24 cellular contexts compared by ENCODE assay signal in genomic region chr2:232113821-232114220, GRCh38.
DNase-seq lines count a peak whose midpoint lies in the region; ATAC-seq, FAIRE-seq and TF ChIP-seq lines count a peak whose summit lies in the region.
"Had no signal": no experiment of that assay in that cellular context is flagged by ENCODE, and none has a peak within 500 bp of the region (broad histone marks: within the 10 kb centered on the region; RNA-seq: fewer than 3 reads in every experiment).

No MANE protein-coding gene starts in this region.

- H3K9me1 ChIP-seq in endothelial cell of umbilical vein (replicated peaks; ENCODE audit: control insufficient read depth, extremely low read depth, insufficient read depth, low read length) = no peaks in the 10 kb centered on the region

- no TSS peak for BruUV-seq in endothelial cell of umbilical vein (replicated peaks; lab: Mats Ljungman, UMichigan)

- no peak overlapping the region for H2AFZ ChIP-seq in endothelial cell of umbilical vein (ENCODE audit: low read depth, low read length)

- peaks cover 4% of the 10 kb centered on the region for H3K4me1 ChIP-seq in endothelial cell of umbilical vein (ENCODE audit: control insufficient read depth, extremely low read depth, insufficient read depth, low read length)
- H3K4me1 ChIP-seq: sigmoid colon, testis, uterus had no signal

- CTCF ChIA-PET in endothelial cell of umbilical vein (lab: Charles Lee) = interaction anchor here (0.8 to 1.5 kb wide), 2 partner anchors 8 to 12 kb away, joined by 3 to 5 read pairs; no protein-coding TSS in a partner anchor

- no peak for FAIRE-seq in endothelial cell of umbilical vein (lab: Jason Lieb, UNC)
- FAIRE-seq: frontal cortex, GM12891, islet of Langerhans had no signal

- no peaks in the 10 kb centered on the region for H3K36me3 ChIP-seq in endothelial cell of umbilical vein (ENCODE audit: control insufficient read depth in 2 of 2, extremely low read depth in 1 of 2, insufficient read depth in 2 of 2, low read length in 2 of 2)
- H3K36me3 ChIP-seq: sigmoid colon, uterus had no signal

- H3K27me3 Mint-ChIP-seq in osteocyte (ENCODE audit: unreplicated experiment) = no peaks in the 10 kb centered on the region
- H3K27me3 Mint-ChIP-seq: CD4-positive, alpha-beta memory T cell had no signal

- no peaks in the 10 kb centered on the region for H3K79me2 ChIP-seq in endothelial cell of umbilical vein (ENCODE audit: control insufficient read depth, insufficient read depth, low read length)

- H3K27ac ChIP-seq in endothelial cell of umbilical vein (ENCODE audit: insufficient read depth, low read depth, low read length) = no peak overlapping the region
- H3K27ac ChIP-seq: RWPE1, sigmoid colon, testis, uterus had no signal

- no peaks in the 10 kb centered on the region for H3K9me3 ChIP-seq in endothelial cell of umbilical vein (replicated peaks; ENCODE audit: control insufficient read depth, insufficient read depth, low read length)
- H3K9me3 ChIP-seq: sigmoid colon, testis, uterus had no signal

- no peak overlapping the region for H3K9ac ChIP-seq in endothelial cell of umbilical vein (replicated peaks; ENCODE audit: extremely low read depth, insufficient read depth, low read length)

- no peaks in the 10 kb centered on the region for H4K20me1 ChIP-seq in endothelial cell of umbilical vein (replicated peaks; ENCODE audit: control insufficient read depth, extremely low read depth, insufficient read depth, low read length)

- dilution Hi-C loops in endothelial cell of umbilical vein (cut with MboI; ENCODE audit: extremely low pct_ligation_motif_present, low sequenced_read_pairs) = no loop called here

- H3K9me3 Mint-ChIP-seq in osteocyte (ENCODE audit: unreplicated experiment) = peaks cover 6% of the 10 kb centered on the region

- TF ChIP-seq POLR2A in endothelial cell of umbilical vein (IDR thresholded peaks at IDR 0.05; ENCODE audit: low read depth, low read length) = no peak

- intact Hi-C loops in endothelial cell of umbilical vein (cut with micrococcal nuclease) = no loop called here

- no peak overlapping the region for H3K4me3 ChIP-seq in endothelial cell of umbilical vein (replicated peaks in 1 of 3; ENCODE audit: insufficient read depth in 1 of 3, low read depth in 1 of 3, low read length in 3 of 3)
- H3K4me3 ChIP-seq: sigmoid colon, testis, uterus had no signal

- no peak overlapping the region for H3K4me2 ChIP-seq in endothelial cell of umbilical vein (ENCODE audit: insufficient read depth, low read length)

- H3K4me3 Mint-ChIP-seq in osteocyte (ENCODE audit: unreplicated experiment) = no peak overlapping the region
- H3K4me3 Mint-ChIP-seq: activated T-cell treated with anti-CD3 and anti-CD28 coated beads, Interleukin-2, amount 50 U/mL, for 72 hours; nephron progenitor cell had no signal

- peaks cover 3% of the 10 kb centered on the region for H3K36me3 Mint-ChIP-seq in osteocyte (ENCODE audit: unreplicated experiment)

- DNase-seq in EH (ENCODE audit: low read depth) (peak; percentile 60), HS-27A (ENCODE audit: low read depth) (peak; percentile 8), SK-N-DZ (ENCODE audit: low spot score) (peak; percentile 11), endothelial cell of umbilical vein (ENCODE audit: low read depth, low spot score) (no peak), osteocyte (ENCODE audit: extremely low spot score, unreplicated experiment) (no peak), DMS153 (lab: John Stamatoyannopoulos, UW) (no peak)
- DNase-seq: activated naive CD4-positive, alpha-beta T cell treated with anti-CD3 and anti-CD28 coated beads, Interleukin-2, amount 50 U/mL, for 16 hours; cerebellar nuclear complex; hippocampal formation; NCI-H1436 treated with DMSO at 0.1 percent for 48 hours; NCI-H2171 treated with DMSO at 0.1 percent for 48 hours; NCI-H526; nephron progenitor cell; posterior cingulate gyrus; sigmoid colon; testis; uterus had no signal

- no peak for ATAC-seq in GM18909 (IDR thresholded peaks at IDR 0.05; ENCODE audit: poor library complexity, unreplicated experiment)

- no peaks in the 10 kb centered on the region for H3K4me1 Mint-ChIP-seq in osteocyte (ENCODE audit: unreplicated experiment)

- POLR2A ChIA-PET in endothelial cell of umbilical vein (lab: Charles Lee) = no interaction called here

- TF ChIP-seq CTCF in endothelial cell of umbilical vein (IDR thresholded peaks at IDR 0.05; ENCODE audit: extremely low read depth in 1 of 2, insufficient read depth in 1 of 2, low read depth in 1 of 2, low read length in 2 of 2) = no peak
- no peak for TF ChIP-seq CTCF in osteocyte (IDR thresholded peaks at IDR 0.05)

- H3K27me3 ChIP-seq in endothelial cell of umbilical vein (ENCODE audit: control insufficient read depth in 2 of 2, insufficient read depth in 2 of 2, low read length in 2 of 2) = no peaks in the 10 kb centered on the region
- H3K27me3 ChIP-seq: sigmoid colon, testis, uterus had no signal

- H3K27ac Mint-ChIP-seq in osteocyte (ENCODE audit: unreplicated experiment) = no peak overlapping the region
- H3K27ac Mint-ChIP-seq: activated T-cell treated with anti-CD3 and anti-CD28 coated beads, Interleukin-2, amount 50 U/mL, for 72 hours; nephron progenitor cell had no signal

TF ChIP-seq in endothelial cell of umbilical vein, 7 proteins besides CTCF, POLR2A, EP300 and RAD21:
- no peak for TF ChIP-seq MAX (IDR thresholded peaks at IDR 0.05; ENCODE audit: insufficient read depth, insufficient read length)
- peak; percentile 22 for TF ChIP-seq FOS (IDR thresholded peaks at IDR 0.05; ENCODE audit: borderline replicate concordance, insufficient read depth, low read length)
- peak; percentile 85 for TF ChIP-seq GATA2 (IDR thresholded peaks at IDR 0.05; ENCODE audit: insufficient read depth, insufficient read length, low read depth, low read length)
- TF ChIP-seq JUN (IDR thresholded peaks at IDR 0.05; ENCODE audit: borderline replicate concordance, insufficient read depth, insufficient read length, low read depth) = no peak

Comparison
In these comparisons a context has a peak if more than half of its experiments do, and no peak if none do; other contexts are left out.
1. DNase-seq: peak in EH (single experiment), HS-27A (single experiment) and SK-N-DZ (single experiment); none in endothelial cell of umbilical vein (single experiment), osteocyte (single experiment) and DMS153 (single experiment).